In the genomic region with DNA sequence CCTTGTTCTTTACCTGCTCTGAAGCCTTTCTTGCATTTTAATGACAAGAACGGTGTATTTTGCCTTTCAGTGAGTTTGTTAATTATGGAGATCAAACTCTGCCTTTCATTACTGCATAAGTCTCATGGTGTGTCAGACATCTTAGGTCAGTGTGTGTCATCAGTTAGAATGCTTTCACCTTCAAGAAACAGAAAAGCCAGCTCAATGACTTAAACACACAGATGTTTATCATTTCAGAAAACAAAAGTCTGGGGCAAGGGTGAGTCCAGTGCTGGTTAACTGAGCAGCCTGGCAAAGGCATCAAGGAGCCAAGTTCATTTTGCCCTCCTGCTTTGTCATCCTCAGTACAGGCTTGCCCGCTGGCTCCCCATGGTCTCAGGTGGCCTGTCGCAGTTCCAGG, we compare ENCODE assay signal across 14 cellular contexts. TPM values are rescaled to one million over a fixed set of nuclear protein-coding genes. Genes with fewer than 3 reads are reported as not detected.
A peak's percentile ranks its signal among the peaks of the same experiment; 100 is the strongest.
DNase-seq lines count a peak whose midpoint lies in the region; FAIRE-seq and TF ChIP-seq lines count a peak whose summit lies in the region.
"Had no signal": no experiment of that assay in that cellular context is flagged by ENCODE, and none has a peak within 500 bp of the region (broad histone marks: within the 10 kb centered on the region; RNA-seq: fewer than 3 reads in every experiment).

No MANE protein-coding gene starts in this region.

- DNase-seq in AG20443 (ENCODE audit: low spot score) (peak; percentile 30), kidney (no peak), erythroblast (lab: John Stamatoyannopoulos, UW) (no peak), NOMO-1 treated with DMSO at 0.1 percent for 48 hours (lab: John Stamatoyannopoulos, UW; ENCODE audit: unreplicated experiment) (no peak)
- DNase-seq in activated naive CD8-positive, alpha-beta T cell treated with anti-CD3 and anti-CD28 coated beads for 36 hours = no peak
- no peak for DNase-seq in activated CD8-positive, alpha-beta memory T cell treated with anti-CD3 and anti-CD28 coated beads, Interleukin-2, amount 50 U/mL, for 48 hours
- no peak for DNase-seq in stimulated activated CD4-positive, alpha-beta T cell treated with anti-CD3 and anti-CD28 coated beads, Interleukin-4, amount 100 ng/mL, for 1 hour
- DNase-seq: amniotic stem cell; NCI-H1417; NK-92 treated with Interleukin-12 subunit alpha and Interleukin-12 subunit beta, amount 100 ng/mL, for 24 hours had no signal

- no peaks in the 10 kb centered on the region for H3K9me3 Mint-ChIP-seq in activated naive CD8-positive, alpha-beta T cell treated with anti-CD3 and anti-CD28 coated beads for 36 hours

- POLR2A ChIA-PET in HEK293 (lab: Yijun Ruan, JAX) = no interaction called here

- intact Hi-C loops in kidney (cut with DNase I) = no loop called here

- H3K27ac ChIP-seq in HEK293 (ENCODE audit: extremely low read depth, low read depth, low read length) (no peak overlapping the region), kidney (ENCODE audit: low read depth in 2 of 2, low read length in 2 of 2) (peak overlapping the region; percentile 18 to 33)

- TF ChIP-seq CTCF in HEK293 (tag by site-specific recombination; IDR thresholded peaks at IDR 0.05) (no peak), kidney (IDR thresholded peaks at IDR 0.05; ENCODE audit: borderline replicate concordance, extremely low read depth, insufficient read depth) (no peak)

- peak overlapping the region; percentile 30 for H3K27ac Mint-ChIP-seq in activated naive CD8-positive, alpha-beta T cell treated with anti-CD3 and anti-CD28 coated beads for 36 hours

- H3K36me3 ChIP-seq in HEK293 (ENCODE audit: control insufficient read depth in 2 of 2, insufficient read depth in 1 of 2, low read length in 2 of 2) (no peaks in the 10 kb centered on the region), kidney (ENCODE audit: control insufficient read depth in 1 of 2, insufficient read depth in 2 of 2, low read length in 2 of 2) (no peaks in the 10 kb centered on the region)
- H3K36me3 ChIP-seq: HAP-1, right atrium auricular region had no signal

- H3K27me3 Mint-ChIP-seq in activated naive CD8-positive, alpha-beta T cell treated with anti-CD3 and anti-CD28 coated beads for 36 hours = no peaks in the 10 kb centered on the region

- no peak for TF ChIP-seq POLR2A in erythroblast (IDR thresholded peaks at IDR 0.05; ENCODE audit: low read length)

- H3K4me1 ChIP-seq in HEK293 (ENCODE audit: control insufficient read depth, insufficient read depth, low read length) = no peaks in the 10 kb centered on the region
- peaks cover 26 to 28% of the 10 kb centered on the region in 2 donors for H3K4me1 ChIP-seq in kidney (ENCODE audit: control insufficient read depth in 1 of 2, insufficient read depth in 1 of 2, low read depth in 1 of 2, low read length in 2 of 2)

- H3K9me3 ChIP-seq in HEK293 (ENCODE audit: control insufficient read depth, insufficient read depth, low read depth, low read length) (no peaks in the 10 kb centered on the region), kidney (ENCODE audit: control insufficient read depth in 1 of 2, low read length in 2 of 2) (no peaks in the 10 kb centered on the region)
- H3K9me3 ChIP-seq: HAP-1 had no signal

- no peak overlapping the region for H3K4me3 ChIP-seq in HEK293 (ENCODE audit: low read depth, low read length)
- no peak overlapping the region for H3K4me3 ChIP-seq in kidney (ENCODE audit: low read length in 2 of 2)
- H3K4me3 ChIP-seq: HAP-1, lung, right atrium auricular region had no signal

- H3K9ac ChIP-seq in kidney (ENCODE audit: low read length in 2 of 2) = no peak overlapping the region

- CTCF ChIA-PET in HEK293 (lab: Yijun Ruan, JAX) = interaction anchor here (0.7 to 1.4 kb wide), 4 partner anchors 12 to 69 kb away, joined by 3 to 5 read pairs (median 4); no protein-coding TSS in a partner anchor

- FAIRE-seq in kidney (lab: Jason Lieb, UNC) = no peak

- H3K4me3 Mint-ChIP-seq in activated naive CD8-positive, alpha-beta T cell treated with anti-CD3 and anti-CD28 coated beads for 36 hours = no peak overlapping the region

- peaks cover 65% of the 10 kb centered on the region for H3K4me1 Mint-ChIP-seq in activated naive CD8-positive, alpha-beta T cell treated with anti-CD3 and anti-CD28 coated beads for 36 hours

- H3K36me3 Mint-ChIP-seq in activated naive CD8-positive, alpha-beta T cell treated with anti-CD3 and anti-CD28 coated beads for 36 hours = peaks cover 10% of the 10 kb centered on the region

TF ChIP-seq in HEK293, 187 proteins besides CTCF, POLR2A, EP300 and RAD21:
- TF ChIP-seq PRDM1 (tag by site-specific recombination; IDR thresholded peaks at IDR 0.05) (0 out of 2 replicates have a peak, but pooled peaks have one; percentile 15), ZNF585B (tag by site-specific recombination; IDR thresholded peaks at IDR 0.05) (no peak)

RNA-seq across cellular contexts. Expression of a gene that starts 54.5 kb away (rescaled TPM):
- 10 to 100 TPM; 58.4 to 61.4 TPM for total RNA-seq in activated naive CD8-positive, alpha-beta T cell treated with anti-CD3 and anti-CD28 coated beads for 36 hours
- total RNA-seq in kidney = 91.8 TPM
- 23.7 TPM for polyA plus RNA-seq in kidney (ENCODE audit: insufficient read depth, low read depth, low replicate concordance)
